16 cellular contexts compared by ENCODE assay signal in the genomic region with DNA sequence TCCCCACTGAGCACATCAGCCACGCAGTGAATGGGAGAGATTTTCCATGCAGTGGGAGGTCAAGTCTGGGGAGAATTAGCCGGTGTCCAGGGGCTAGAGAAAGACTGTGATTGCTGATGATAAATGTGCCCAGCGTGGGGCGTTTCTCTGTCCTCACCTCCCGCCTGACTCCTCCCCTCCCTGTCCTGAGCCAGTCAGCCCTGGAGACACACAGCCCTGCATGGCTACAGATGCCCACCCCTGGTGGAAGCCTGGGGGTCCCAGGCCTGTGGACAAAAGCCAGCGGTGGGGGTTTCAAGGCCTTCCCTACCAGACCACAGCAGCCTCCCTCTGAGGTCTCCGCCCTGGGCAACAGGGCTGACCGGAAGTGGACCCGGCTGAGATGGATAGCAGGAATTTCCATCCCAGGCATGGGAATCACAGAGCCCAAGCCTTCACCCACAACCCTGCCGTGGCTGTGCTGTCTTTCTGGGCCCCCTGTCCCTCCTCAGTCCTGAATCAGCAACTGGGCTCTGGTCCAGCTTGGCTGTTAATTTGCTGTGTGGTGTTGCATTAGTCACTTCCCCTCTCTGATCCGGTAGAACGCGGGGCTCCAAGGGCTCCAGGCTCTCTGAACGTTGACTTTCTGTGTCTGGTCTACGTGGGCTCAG. TPM values are rescaled to one million over a fixed set of nuclear protein-coding genes. Genes with fewer than 3 reads are reported as not detected.
A peak's percentile ranks its signal among the peaks of the same experiment; 100 is the strongest.
DNase-seq lines count a peak whose midpoint lies in the region; ATAC-seq and TF ChIP-seq lines count a peak whose summit lies in the region.
"Had no signal": no experiment of that assay in that cellular context is flagged by ENCODE, and none has a peak within 500 bp of the region (broad histone marks: within the 10 kb centered on the region; RNA-seq: fewer than 3 reads in every experiment).

No MANE protein-coding gene starts in this region.

- no peak for ATAC-seq in activated T-helper 17 cell treated with anti-CD3 and anti-CD28 coated beads, Interleukin-2, amount 50 U/mL, for 72 hours (replicated peaks)
- no peak for ATAC-seq in activated CD4-positive, CD25-positive, alpha-beta regulatory T cell treated with anti-CD3 and anti-CD28 coated beads, Interleukin-2, amount 50 U/mL, for 24 hours
- ATAC-seq: activated CD4-positive, alpha-beta T cell treated with anti-CD3 and anti-CD28 coated beads for 36 hours; natural killer cell treated with Interleukin-12 subunit alpha and Interleukin-12 subunit beta and Interleukin-15 and Interleukin-18, amount 100 ng/mL, for 72 hours had no signal

- intact Hi-C loops in mammary epithelial cell (cut with micrococcal nuclease): no loop called here

- H2BK120ac ChIP-seq in mesenchymal stem cell (ENCODE audit: low read depth, low read length): no peak overlapping the region

- H2BK5ac ChIP-seq in mesenchymal stem cell (ENCODE audit: low read depth, low read length, poor library complexity, severe bottlenecking): no peak overlapping the region

- H4K20me1 ChIP-seq in BLaER1 treated with 17β-estradiol and CSF1 and Interleukin-3, amounts not matched to agents 10 nM and 100 nM: peaks cover 0 to 8% (median 0%) of the 10 kb centered on the region in 11 experiments; a peak in 2 of 22 replicates
- H4K20me1 ChIP-seq in mammary epithelial cell (ENCODE audit: insufficient read depth, low read length): no peaks in the 10 kb centered on the region

- no peak overlapping the region for H3K27ac Mint-ChIP-seq in activated T-helper 17 cell treated with anti-CD3 and anti-CD28 coated beads, Interleukin-2, amount 50 U/mL, for 72 hours
- H3K27ac Mint-ChIP-seq: activated CD4-positive, alpha-beta T cell treated with anti-CD3 and anti-CD28 coated beads for 36 hours; activated T-helper 2 cell treated with anti-CD3 and anti-CD28 coated beads, Interferon-gamma antibody, Interleukin-2, Interleukin-4, amounts not matched to agents 10 μg/mL and 5 μg/mL and 100 μg/mL, durations not matched to agents 14 hours and 24 hours and 36 hours; natural killer cell treated with Interleukin-12 subunit alpha and Interleukin-12 subunit beta and Interleukin-15 and Interleukin-18, amount 100 ng/mL, for 72 hours had no signal

- CTCF ChIA-PET in mammary epithelial cell (lab: Charles Lee; ENCODE audit: low non-redundant PET): no interaction called here

- BruUV-seq in mammary epithelial cell (replicated peaks; lab: Mats Ljungman, UMichigan): no TSS peak

- WGBS in mammary epithelial cell (ENCODE audit: low coverage, missing lambda C conversion rate): 42% methylated on average over 10 of the region's 15 CpGs
- 44% methylated on average over 14 of the region's 15 CpGs for WGBS in mesenchymal stem cell

- H3K36me3 Mint-ChIP-seq in activated T-helper 17 cell treated with anti-CD3 and anti-CD28 coated beads, Interleukin-2, amount 50 U/mL, for 72 hours (ENCODE audit: low read depth): no peaks in the 10 kb centered on the region
- H3K36me3 Mint-ChIP-seq: natural killer cell treated with Interleukin-12 subunit alpha and Interleukin-12 subunit beta and Interleukin-15 and Interleukin-18, amount 100 ng/mL, for 72 hours had no signal

- no peak overlapping the region for H3K4ac ChIP-seq in mesenchymal stem cell (ENCODE audit: low read depth in 1 of 2, low read length in 2 of 2)

- no peaks in the 10 kb centered on the region for H3K79me2 ChIP-seq in mammary epithelial cell (ENCODE audit: insufficient read depth, low read length)

- peak overlapping the region; percentile 39 for H4K8ac ChIP-seq in mesenchymal stem cell (ENCODE audit: low read length)

- peaks cover 32 to 49% (median 38%) of the 10 kb centered on the region in 10 experiments for H3K4me1 ChIP-seq in BLaER1 treated with 17β-estradiol and CSF1 and Interleukin-3, amounts not matched to agents 10 nM and 100 nM
- H3K4me1 ChIP-seq in mammary epithelial cell (ENCODE audit: insufficient read depth, low read length): peaks cover 6% of the 10 kb centered on the region
- peaks cover 9% of the 10 kb centered on the region for H3K4me1 ChIP-seq in mesenchymal stem cell (ENCODE audit: control insufficient read depth, insufficient read depth, low read depth, low read length)

- H2BK15ac ChIP-seq in mesenchymal stem cell (ENCODE audit: low read depth, poor library complexity, severe bottlenecking): no peak overlapping the region

- H3K27me3 ChIP-seq in BLaER1 treated with 17β-estradiol and CSF1 and Interleukin-3, amounts not matched to agents 10 nM and 100 nM: no peaks in the 10 kb centered on the region
- H3K27me3 ChIP-seq in mammary epithelial cell (ENCODE audit: insufficient read depth, low read length): no peaks in the 10 kb centered on the region
- peaks cover 0 to 18% of the 10 kb centered on the region in 2 experiments for H3K27me3 ChIP-seq in mesenchymal stem cell (ENCODE audit: control insufficient read depth in 1 of 2, insufficient read depth in 1 of 2, low read length in 2 of 2)

- H3K27me3 Mint-ChIP-seq in activated T-helper 17 cell treated with anti-CD3 and anti-CD28 coated beads, Interleukin-2, amount 50 U/mL, for 72 hours: no peaks in the 10 kb centered on the region
- H3K27me3 Mint-ChIP-seq: activated CD4-positive, alpha-beta T cell treated with anti-CD3 and anti-CD28 coated beads for 36 hours; central memory CD8-positive, alpha-beta T cell had no signal

- H4K91ac ChIP-seq in mesenchymal stem cell (ENCODE audit: low read length): peak overlapping the region; percentile 19

- DNase-seq in Kasumi-1 (lab: John Stamatoyannopoulos, UW) (peak; percentile 71 to 75), mammary epithelial cell (peak; percentile 41), mesenchymal stem cell (peak; percentile 83), epidermal melanocyte (ENCODE audit: insufficient read length, low spot score) (no peak)
- DNase-seq in central memory CD4-positive, alpha-beta T cell: no peak
- DNase-seq: activated CD4-positive, alpha-beta T cell treated with anti-CD3 and anti-CD28 coated beads for 36 hours; foreskin melanocyte; left cardiac atrium; NCI-H510A; stimulated activated CD4-positive, alpha-beta T cell treated with anti-CD3 and anti-CD28 coated beads, Interleukin-15, amount 100 ng/mL, for 24 hours had no signal

- no peaks in the 10 kb centered on the region for H3K9me3 ChIP-seq in BLaER1 treated with 17β-estradiol and CSF1 and Interleukin-3, amounts not matched to agents 10 nM and 100 nM (replicated peaks in 1 of 11)
- no peaks in the 10 kb centered on the region for H3K9me3 ChIP-seq in mammary epithelial cell (replicated peaks; ENCODE audit: insufficient read depth, low read length)
- no peaks in the 10 kb centered on the region for H3K9me3 ChIP-seq in mesenchymal stem cell (ENCODE audit: control insufficient read depth, low read length)

- no peak overlapping the region for H3K23ac ChIP-seq in mesenchymal stem cell (ENCODE audit: low read length in 2 of 2)

- no peak overlapping the region for H3K4me3 Mint-ChIP-seq in activated T-helper 17 cell treated with anti-CD3 and anti-CD28 coated beads, Interleukin-2, amount 50 U/mL, for 72 hours
- H3K4me3 Mint-ChIP-seq: activated CD4-positive, alpha-beta T cell treated with anti-CD3 and anti-CD28 coated beads for 36 hours; central memory CD8-positive, alpha-beta T cell; natural killer cell treated with Interleukin-12 subunit alpha and Interleukin-12 subunit beta and Interleukin-15 and Interleukin-18, amount 100 ng/mL, for 72 hours had no signal

- no peaks in the 10 kb centered on the region for H3K9me3 Mint-ChIP-seq in activated T-helper 17 cell treated with anti-CD3 and anti-CD28 coated beads, Interleukin-2, amount 50 U/mL, for 72 hours
- H3K9me3 Mint-ChIP-seq: activated T-helper 2 cell treated with anti-CD3 and anti-CD28 coated beads, Interferon-gamma antibody, Interleukin-2, Interleukin-4, amounts not matched to agents 10 μg/mL and 5 μg/mL and 100 μg/mL, durations not matched to agents 14 hours and 24 hours and 36 hours; central memory CD8-positive, alpha-beta T cell; natural killer cell treated with Interleukin-12 subunit alpha and Interleukin-12 subunit beta and Interleukin-15 and Interleukin-18, amount 100 ng/mL, for 72 hours had no signal

- no peak overlapping the region for H3K14ac ChIP-seq in mesenchymal stem cell (ENCODE audit: low read length in 2 of 2)

- no peaks in the 10 kb centered on the region for H3K79me1 ChIP-seq in mesenchymal stem cell (replicated peaks; ENCODE audit: low read length, poor library complexity, severe bottlenecking)

- H3K4me2 ChIP-seq in BLaER1 treated with 17β-estradiol and CSF1 and Interleukin-3, amounts not matched to agents 10 nM and 100 nM: peak overlapping the region; percentile 54 to 81 (median 72)
- H3K4me2 ChIP-seq in mammary epithelial cell (ENCODE audit: insufficient read depth, low read depth, low read length) (no peak overlapping the region), mesenchymal stem cell (ENCODE audit: low read length, poor library complexity, severe bottlenecking) (no peak overlapping the region)

- H2BK12ac ChIP-seq in mesenchymal stem cell (ENCODE audit: low read length in 2 of 2): no peak overlapping the region

- H3K18ac ChIP-seq in mesenchymal stem cell (ENCODE audit: low read depth in 1 of 2, low read length in 2 of 2): peak overlapping the region; percentile 12 to 23

- TF ChIP-seq CTCF in mammary epithelial cell (conservative IDR thresholded peaks at IDR 0.05 in 1 of 2, IDR thresholded peaks at IDR 0.05 in 1 of 2; ENCODE audit: extremely low read depth in 1 of 2, insufficient read depth in 1 of 2, low read depth in 1 of 2, low read length in 2 of 2): no peak

- in situ Hi-C loops in mammary epithelial cell (cut with MboI; ENCODE audit: low sequenced_read_pairs in 2 of 2): no loop called here

- dilution Hi-C loops in mammary epithelial cell (cut with HindIII; ENCODE audit: low sequenced_read_pairs): no loop called here

- no peaks in the 10 kb centered on the region for H3K36me3 ChIP-seq in BLaER1 treated with 17β-estradiol and CSF1 and Interleukin-3, amounts not matched to agents 10 nM and 100 nM
- H3K36me3 ChIP-seq in mammary epithelial cell (ENCODE audit: insufficient read depth, low read length) (no peaks in the 10 kb centered on the region), mesenchymal stem cell (ENCODE audit: control insufficient read depth in 1 of 2, insufficient read depth in 2 of 2, low read depth in 1 of 2, low read length in 2 of 2) (no peaks in the 10 kb centered on the region)

- peak overlapping the region in 6 of 11 experiments; percentile 19 to 49 (median 43); a peak in 9 of 22 replicates for H3K27ac ChIP-seq in BLaER1 treated with 17β-estradiol and CSF1 and Interleukin-3, amounts not matched to agents 10 nM and 100 nM
- H3K27ac ChIP-seq in mammary epithelial cell (ENCODE audit: insufficient read depth, low read depth, low read length) (no peak overlapping the region), mesenchymal stem cell (ENCODE audit: low read length, poor library complexity, severe bottlenecking) (no peak overlapping the region)

- H2AFZ ChIP-seq in mammary epithelial cell (ENCODE audit: low read depth, low read length) (no peak overlapping the region), mesenchymal stem cell (ENCODE audit: low read depth, low read length) (no peak overlapping the region)

- no peaks in the 10 kb centered on the region for H3K4me1 Mint-ChIP-seq in activated T-helper 17 cell treated with anti-CD3 and anti-CD28 coated beads, Interleukin-2, amount 50 U/mL, for 72 hours
- H3K4me1 Mint-ChIP-seq: activated CD4-positive, alpha-beta T cell treated with anti-CD3 and anti-CD28 coated beads for 36 hours; central memory CD8-positive, alpha-beta T cell had no signal

- H3K9ac ChIP-seq in BLaER1 treated with 17β-estradiol and CSF1 and Interleukin-3, amounts not matched to agents 10 nM and 100 nM: peak overlapping the region in 2 of 11 experiments; percentile 3 to 40; a peak in 1 of 22 replicates
- H3K9ac ChIP-seq in mammary epithelial cell (ENCODE audit: insufficient read depth, low read length) (no peak overlapping the region), mesenchymal stem cell (ENCODE audit: low read length) (peak overlapping the region; percentile 38)

- H2AK5ac ChIP-seq in mesenchymal stem cell (ENCODE audit: low read length, severe bottlenecking): no peak overlapping the region

- H3K4me3 ChIP-seq in BLaER1 treated with 17β-estradiol and CSF1 and Interleukin-3, amounts not matched to agents 10 nM and 100 nM: no peak overlapping the region
- H3K4me3 ChIP-seq in mammary epithelial cell (replicated peaks in 1 of 3; ENCODE audit: insufficient read depth in 1 of 3, low read depth in 2 of 3, low read length in 3 of 3) (no peak overlapping the region), mesenchymal stem cell (ENCODE audit: insufficient read depth in 1 of 2, low read depth in 1 of 2, low read length in 2 of 2) (no peak overlapping the region)

RNA-seq across cellular contexts. Expression of a gene that starts 46.8 kb away (rescaled TPM):
- total RNA-seq in mammary epithelial cell: 1 to 10 TPM; 3.5 to 8.2 TPM
- 1.9 TPM for polyA plus RNA-seq in mammary epithelial cell
- polyA minus RNA-seq in mammary epithelial cell: 2.6 TPM
- polyA plus RNA-seq in mesenchymal stem cell (2013, experiment 1 of 2): 2.4 TPM
- polyA plus RNA-seq in mesenchymal stem cell (2013, experiment 2 of 2): 2.1 TPM
- total RNA-seq in activated T-helper 17 cell treated with anti-CD3 and anti-CD28 coated beads, Interleukin-2, amount 50 U/mL, for 72 hours: 1 to 10 TPM; 2.7 to 3.4 TPM

RNA-seq across cellular contexts. Expression of a gene that starts 59.9 kb away (rescaled TPM):
- 10 to 100 TPM in 1 of 2 donors, 1 to 10 TPM in 1; 7.2 to 10.0 TPM for total RNA-seq in mammary epithelial cell
- 4.9 TPM for polyA plus RNA-seq in mammary epithelial cell
- 10.2 TPM for polyA minus RNA-seq in mammary epithelial cell
- 40.6 TPM for polyA plus RNA-seq in mesenchymal stem cell (2013, experiment 1 of 2)
- 38.6 TPM for polyA plus RNA-seq in mesenchymal stem cell (2013, experiment 2 of 2)
- under 1 TPM in 1 of 2 donors, not detected in 1; 0.04 TPM for total RNA-seq in activated T-helper 17 cell treated with anti-CD3 and anti-CD28 coated beads, Interleukin-2, amount 50 U/mL, for 72 hours
- total RNA-seq: activated T-helper 2 cell treated with anti-CD3 and anti-CD28 coated beads, Interferon-gamma antibody, Interleukin-2, Interleukin-4, amounts not matched to agents 10 μg/mL and 5 μg/mL and 100 μg/mL, durations not matched to agents 14 hours and 24 hours and 36 hours had no signal

Comparison
In these comparisons a context has a peak if more than half of its experiments do, and no peak if none do; other contexts are left out.
1. H3K27ac ChIP-seq: peak in BLaER1 treated with 17β-estradiol and CSF1 and Interleukin-3, amounts not matched to agents 10 nM and 100 nM (6 of 11); none in mammary epithelial cell (single experiment) and mesenchymal stem cell (single experiment).
2. H3K4me2 ChIP-seq: peak in BLaER1 treated with 17β-estradiol and CSF1 and Interleukin-3, amounts not matched to agents 10 nM and 100 nM (11 of 11); none in mammary epithelial cell (single experiment) and mesenchymal stem cell (single experiment).
3. DNase-seq: peak in Kasumi-1 (2 of 2), mammary epithelial cell (single experiment) and mesenchymal stem cell (single experiment); none in epidermal melanocyte (single experiment) and central memory CD4-positive, alpha-beta T cell (single experiment).
4. RNA of a gene that starts 59.9 kb away (total RNA-seq): 7.2 to 10.0 TPM in mammary epithelial cell; 0.04 TPM in activated T-helper 17 cell treated with anti-CD3 and anti-CD28 coated beads, Interleukin-2, amount 50 U/mL, for 72 hours; every median in the first group is over 4 times any median in the second.